ENCODE assay signal across 18 cellular contexts in genomic region chr17:39972271-39972670, GRCh38. TPM values are rescaled to one million over a fixed set of nuclear protein-coding genes. Genes with fewer than 3 reads are reported as not detected.
DNase-seq lines count a peak whose midpoint lies in the region; FAIRE-seq and TF ChIP-seq lines count a peak whose summit lies in the region.
"Had no signal": no experiment of that assay in that cellular context is flagged by ENCODE, and none has a peak within 500 bp of the region (broad histone marks: within the 10 kb centered on the region; RNA-seq: fewer than 3 reads in every experiment).

No MANE protein-coding gene starts in this region.

- H3K4me1 ChIP-seq in astrocyte (ENCODE audit: insufficient read depth, low read length): no peaks in the 10 kb centered on the region
- H3K4me1 ChIP-seq: pancreas had no signal

- no peak overlapping the region for H3K27ac ChIP-seq in astrocyte (ENCODE audit: low read depth, low read length)
- H3K27ac ChIP-seq: BLaER1, pancreas had no signal

- no peak overlapping the region for H2AFZ ChIP-seq in astrocyte (ENCODE audit: low read depth, low read length)

- no peak overlapping the region for H3K4me3 Mint-ChIP-seq in astrocyte (ENCODE audit: unreplicated experiment)
- no peak overlapping the region for H3K4me3 Mint-ChIP-seq in immature natural killer cell

- H3K4me1 Mint-ChIP-seq in astrocyte (ENCODE audit: low read depth, unreplicated experiment) (peaks cover 9% of the 10 kb centered on the region), immature natural killer cell (peaks cover 0 to 9% of the 10 kb centered on the region in 2 donors)

- FAIRE-seq in astrocyte (lab: Jason Lieb, UNC): no peak
- FAIRE-seq: pancreas had no signal

- H3K27ac Mint-ChIP-seq in astrocyte (ENCODE audit: unreplicated experiment) (no peak overlapping the region), immature natural killer cell (peak overlapping the region in 1 of 6 donors; percentile 7)

- no peak overlapping the region for H3K4me3 ChIP-seq in astrocyte (ENCODE audit: insufficient read depth, low read depth, low read length)
- H3K4me3 ChIP-seq: BLaER1, pancreas had no signal

- peaks cover 6% of the 10 kb centered on the region for H3K9me3 Mint-ChIP-seq in astrocyte (ENCODE audit: unreplicated experiment)
- H3K9me3 Mint-ChIP-seq in immature natural killer cell: no peaks in the 10 kb centered on the region
- H3K9me3 Mint-ChIP-seq: activated naive CD4-positive, alpha-beta T cell treated with anti-CD3 and anti-CD28 coated beads, Interleukin-2, amount 50 U/mL, for 72 hours had no signal

- H3K9ac ChIP-seq in astrocyte (ENCODE audit: low read length): no peak overlapping the region
- H3K9ac ChIP-seq: BLaER1 had no signal

- no peaks in the 10 kb centered on the region for H3K36me3 ChIP-seq in astrocyte (ENCODE audit: insufficient read depth, low read length)
- H3K36me3 ChIP-seq: BLaER1, pancreas had no signal

- peak overlapping the region; percentile 2 for H3K4me2 ChIP-seq in astrocyte (ENCODE audit: low read length)
- H3K4me2 ChIP-seq: BLaER1 had no signal

- peaks cover 5% of the 10 kb centered on the region for H3K27me3 ChIP-seq in astrocyte (ENCODE audit: insufficient read depth, low read length)
- H3K27me3 ChIP-seq: BLaER1, pancreas had no signal

- no peak for TF ChIP-seq CTCF in astrocyte (IDR thresholded peaks at IDR 0.05; ENCODE audit: insufficient read depth, low read depth, low read length)

- H3K27me3 Mint-ChIP-seq in astrocyte (ENCODE audit: low read depth, unreplicated experiment): peaks cover 18% of the 10 kb centered on the region
- peaks cover 8 to 14% (median 9%) of the 10 kb centered on the region in 3 donors for H3K27me3 Mint-ChIP-seq in immature natural killer cell (ENCODE audit: low read depth in 3 of 3)

- no peaks in the 10 kb centered on the region for H3K9me3 ChIP-seq in astrocyte (ENCODE audit: insufficient read depth, low read depth, low read length)
- H3K9me3 ChIP-seq: BLaER1, pancreas had no signal

- no peaks in the 10 kb centered on the region for H3K79me2 ChIP-seq in astrocyte (ENCODE audit: insufficient read depth, low read length)

- H3K36me3 Mint-ChIP-seq in astrocyte (ENCODE audit: low read depth, unreplicated experiment) (peaks cover 3% of the 10 kb centered on the region), immature natural killer cell (no peaks in the 10 kb centered on the region)
- H3K36me3 Mint-ChIP-seq: activated naive CD4-positive, alpha-beta T cell treated with anti-CD3 and anti-CD28 coated beads, Interleukin-2, amount 50 U/mL, for 72 hours had no signal

- no peaks in the 10 kb centered on the region for H4K20me1 ChIP-seq in astrocyte (ENCODE audit: insufficient read depth, low read length)
- H4K20me1 ChIP-seq: BLaER1 had no signal

- DNase-seq in CD1c-positive myeloid dendritic cell (ENCODE audit: extremely low spot score) (peak; percentile 77), MV-4-11 (lab: John Stamatoyannopoulos, UW) (peak; percentile 65), astrocyte (ENCODE audit: low read depth) (no peak), medulla oblongata (ENCODE audit: extremely low spot score) (peak; percentile 20), 8988T (no peak), NCI-H774 (lab: John Stamatoyannopoulos, UW) (no peak), immature natural killer cell (no peak), SW480 (ENCODE audit: low spot score) (no peak)
- DNase-seq: activated CD8-positive, alpha-beta memory T cell treated with anti-CD3 and anti-CD28 coated beads, Interleukin-2, amount 50 U/mL, for 48 hours; DMS79; NCI-H1092 treated with DMSO at 0.1 percent for 48 hours; pancreas; stimulated activated naive CD4-positive, alpha-beta T cell treated with Interleukin-2 at 50 U/mL for 16 hours had no signal

RNA-seq across cellular contexts. Expression of gene PSMD3, which starts 8.3 kb away (rescaled TPM):
- 129 and 134 TPM in 2 replicates for total RNA-seq in astrocyte
- 10 to 100 TPM; 47.0 to 59.1 (median 47.7) TPM for polyA plus RNA-seq in immature natural killer cell

RNA-seq across cellular contexts. Expression of gene GSDMA, which starts 9.5 kb away (rescaled TPM):
- total RNA-seq in astrocyte: not detected in 2 replicates
- 1 to 10 TPM in 1 of 3 donors, not detected in 2; 2.3 TPM for polyA plus RNA-seq in immature natural killer cell
- total RNA-seq: H4 had no signal
- polyA plus RNA-seq: pancreas had no signal

RNA-seq across cellular contexts. Expression of gene CSF3, which starts 43.0 kb away (rescaled TPM):
- total RNA-seq in astrocyte: not detected in 2 replicates
- not detected for polyA plus RNA-seq in immature natural killer cell
- total RNA-seq: activated naive CD4-positive, alpha-beta T cell treated with anti-CD3 and anti-CD28 coated beads, Interleukin-2, amount 50 U/mL, for 72 hours; H4; mononuclear cell; OCI-LY7 had no signal

RNA-seq across cellular contexts. Expression of gene LRRC3C, which starts 44.7 kb away (rescaled TPM):
- total RNA-seq in astrocyte: not detected in 2 replicates
- not detected for polyA plus RNA-seq in immature natural killer cell
- total RNA-seq: activated naive CD4-positive, alpha-beta T cell treated with anti-CD3 and anti-CD28 coated beads, Interleukin-2, amount 50 U/mL, for 72 hours; H4; mononuclear cell; OCI-LY7; pancreas had no signal
- polyA plus RNA-seq: pancreas had no signal

RNA-seq across cellular contexts. Expression of gene ORMDL3, which starts 44.9 kb away (rescaled TPM):
- 65.3 and 70.2 TPM in 2 replicates for total RNA-seq in astrocyte
- polyA plus RNA-seq in immature natural killer cell: 100 to 1,000 TPM in 1 of 3 donors, 10 to 100 TPM in 2; 44.1 to 154 (median 63.8) TPM

Comparison
In these comparisons a context has a peak if more than half of its experiments do, and no peak if none do; other contexts are left out.
1. DNase-seq: peak in CD1c-positive myeloid dendritic cell (single experiment), MV-4-11 (single experiment) and medulla oblongata (single experiment); none in astrocyte (single experiment), 8988T (single experiment), NCI-H774 (single experiment), immature natural killer cell (0 of 3) and SW480 (single experiment).